ENCODE assay signal across 36 cellular contexts in genomic region chr22:22983816-22984215, GRCh38.
"Had no signal": no experiment of that assay in that cellular context is flagged by ENCODE, and none has a peak within 500 bp of the region (broad histone marks: within the 10 kb centered on the region; RNA-seq: fewer than 3 reads in every experiment).

No MANE protein-coding gene starts in this region.

- H3K4me3 ChIP-seq: adrenal gland, body of pancreas, breast epithelium had no signal

- H3K4me3 Mint-ChIP-seq: activated B cell treated with CpG ODN at 0.5 μM for 24 hours; activated CD4-positive, alpha-beta memory T cell treated with anti-CD3 and anti-CD28 coated beads for 36 hours; activated CD4-positive, alpha-beta T cell treated with anti-CD3 and anti-CD28 coated beads, Interleukin-2, amount 10 ng/mL, durations not matched to agents 24 days and 14 days; activated CD8-positive, alpha-beta T cell treated with anti-CD3 and anti-CD28 coated beads for 36 hours; activated naive CD4-positive, alpha-beta T cell treated with anti-CD3 and anti-CD28 coated beads for 36 hours; activated naive CD8-positive, alpha-beta T cell treated with anti-CD3 and anti-CD28 coated beads for 36 hours; activated T-cell treated with anti-CD3 and anti-CD28 coated beads, Interleukin-2, amount 50 U/mL, for 4 hours; activated T-cell treated with anti-CD3 and anti-CD28 coated beads, Interleukin-2, amount 50 U/mL, for 72 hours; activated T-helper 1 cell treated with anti-CD3 and anti-CD28 coated beads, Interleukin-12 subunit alpha, Interleukin-12 subunit beta, Interleukin-2, Interleukin-4 antibody, amounts not matched to agents 30 ng/mL and 10 ng/mL and 1 ng/mL, durations not matched to agents 14 hours and 24 hours and 36 hours; activated T-helper 17 cell treated with anti-CD3 and anti-CD28 coated beads, Interleukin-2, amount 50 U/mL, for 72 hours; T-helper 1 cell treated with Interleukin-12 subunit alpha and Interleukin-12 subunit beta and Interleukin-4 antibody, amounts not matched to agents 30 μg/mL and 1 μg/mL, for 36 hours; T-helper 2 cell treated with Interferon-gamma antibody and Interleukin-4, amounts not matched to agents 5 μg/mL and 100 μg/mL, for 36 hours had no signal

- H3K36me3 ChIP-seq: adrenal gland, brain microvascular endothelial cell, breast epithelium had no signal

- H3K27ac ChIP-seq: adrenal gland, body of pancreas, brain microvascular endothelial cell, breast epithelium, VCaP had no signal

- H3K9me3 Mint-ChIP-seq: activated CD4-positive, alpha-beta T cell treated with anti-CD3 and anti-CD28 coated beads, Interleukin-2, amount 10 ng/mL, durations not matched to agents 24 days and 14 days; activated T-helper 17 cell treated with anti-CD3 and anti-CD28 coated beads, Interleukin-2, amount 50 U/mL, for 72 hours had no signal

- H3K4me1 Mint-ChIP-seq: activated CD4-positive, alpha-beta T cell treated with anti-CD3 and anti-CD28 coated beads, Interleukin-2, amount 10 ng/mL, durations not matched to agents 24 days and 14 days; activated T-helper 17 cell treated with anti-CD3 and anti-CD28 coated beads, Interleukin-2, amount 50 U/mL, for 72 hours had no signal

- H3K4me1 ChIP-seq: adrenal gland, body of pancreas, breast epithelium had no signal

- DNase-seq: activated B cell treated with CpG ODN at 0.5 μM for 24 hours; activated CD4-positive, alpha-beta memory T cell treated with anti-CD3 and anti-CD28 coated beads for 36 hours; activated CD4-positive, alpha-beta T cell treated with anti-CD3 and anti-CD28 coated beads for 4 hours; activated CD4-positive, alpha-beta T cell treated with anti-CD3 and anti-CD28 coated beads, Interleukin-2, amount 10 ng/mL, durations not matched to agents 24 days and 14 days; activated CD4-positive, alpha-beta T cell treated with anti-CD3 and anti-CD28 coated beads, Interleukin-2, amount 50 U/mL, for 1 hour; activated CD4-positive, alpha-beta T cell treated with anti-CD3 and anti-CD28 coated beads, Interleukin-2, amount 50 U/mL, for 4 hours; activated CD4-positive, CD25-positive, alpha-beta regulatory T cell treated with anti-CD3 and anti-CD28 coated beads, Interleukin-2, amount 50 U/mL, for 72 hours; activated CD8-positive, alpha-beta memory T cell treated with anti-CD3 and anti-CD28 coated beads, Interleukin-2, amount 50 U/mL, for 4 hours; activated effector memory CD4-positive, alpha-beta T cell treated with anti-CD3 and anti-CD28 coated beads, Interleukin-2, amount 50 U/mL, for 16 hours; activated gamma-delta T cell treated with Interleukin-2 at 50 U/mL for 16 hours; activated naive CD4-positive, alpha-beta T cell; activated naive CD4-positive, alpha-beta T cell treated with anti-CD3 and anti-CD28 coated beads for 36 hours; activated naive CD4-positive, alpha-beta T cell treated with anti-CD3 and anti-CD28 coated beads, Interleukin-2, amount 50 U/mL, for 16 hours; activated naive CD8-positive, alpha-beta T cell treated with anti-CD3 and anti-CD28 coated beads for 36 hours; activated T-cell treated with anti-CD3 and anti-CD28 coated beads for 4 hours; activated T-cell treated with anti-CD3 and anti-CD28 coated beads, Interleukin-2, amount 50 U/mL, for 1 hour; activated T-cell treated with anti-CD3 and anti-CD28 coated beads, Interleukin-2, amount 50 U/mL, for 4 hours; activated T-cell treated with anti-CD3 and anti-CD28 coated beads, Interleukin-2, amount 50 U/mL, for 72 hours; adrenal gland; amniotic stem cell; aorta; body of pancreas; brain microvascular endothelial cell; central memory CD4-positive, alpha-beta T cell; T-helper 2 cell; T-helper 9 cell had no signal

- ATAC-seq: activated CD8-positive, alpha-beta T cell treated with anti-CD3 and anti-CD28 coated beads for 36 hours; activated naive CD4-positive, alpha-beta T cell treated with anti-CD3 and anti-CD28 coated beads, Interleukin-2, amount 50 U/mL, for 72 hours; activated T-cell treated with anti-CD3 and anti-CD28 coated beads, Interleukin-2, amount 50 U/mL, for 4 hours; activated T-cell treated with anti-CD3 and anti-CD28 coated beads, Interleukin-2, amount 50 U/mL, for 72 hours; activated T-helper 17 cell treated with anti-CD3 and anti-CD28 coated beads, Interleukin-2, amount 50 U/mL, for 72 hours; body of pancreas had no signal

- FAIRE-seq: astrocyte, TTC549 had no signal

- H3K9me3 ChIP-seq: body of pancreas had no signal

- H3K27me3 ChIP-seq: adrenal gland, body of pancreas, breast epithelium had no signal

- H3K27ac Mint-ChIP-seq: activated B cell treated with CpG ODN at 0.5 μM for 24 hours; activated CD4-positive, alpha-beta memory T cell treated with anti-CD3 and anti-CD28 coated beads for 36 hours; activated CD4-positive, alpha-beta T cell treated with anti-CD3 and anti-CD28 coated beads, Interleukin-2, amount 10 ng/mL, durations not matched to agents 24 days and 14 days; activated CD8-positive, alpha-beta T cell treated with anti-CD3 and anti-CD28 coated beads for 36 hours; activated naive CD4-positive, alpha-beta T cell treated with anti-CD3 and anti-CD28 coated beads for 36 hours; activated naive CD4-positive, alpha-beta T cell treated with anti-CD3 and anti-CD28 coated beads, Interleukin-2, amount 50 U/mL, for 72 hours; activated naive CD8-positive, alpha-beta T cell treated with anti-CD3 and anti-CD28 coated beads for 36 hours; activated T-cell treated with anti-CD3 and anti-CD28 coated beads, Interleukin-2, amount 50 U/mL, for 72 hours; activated T-helper 1 cell treated with anti-CD3 and anti-CD28 coated beads, Interleukin-12 subunit alpha, Interleukin-12 subunit beta, Interleukin-2, Interleukin-4 antibody, amounts not matched to agents 30 ng/mL and 10 ng/mL and 1 ng/mL, durations not matched to agents 14 hours and 24 hours and 36 hours; activated T-helper 17 cell treated with anti-CD3 and anti-CD28 coated beads, Interleukin-2, amount 50 U/mL, for 72 hours; T-helper 1 cell treated with Interleukin-12 subunit alpha and Interleukin-12 subunit beta and Interleukin-4 antibody, amounts not matched to agents 30 μg/mL and 1 μg/mL, for 36 hours; T-helper 2 cell treated with Interferon-gamma antibody and Interleukin-4, amounts not matched to agents 5 μg/mL and 100 μg/mL, for 36 hours had no signal

- H3K36me3 Mint-ChIP-seq: activated CD4-positive, alpha-beta memory T cell treated with anti-CD3 and anti-CD28 coated beads for 36 hours had no signal
